1 cellular context compared by ENCODE assay signal in genomic region chr9:128370367-128370751, GRCh38.
TF ChIP-seq lines count a peak whose summit lies in the region.

No MANE protein-coding gene starts in this region.

TF ChIP-seq in GM23338, 12 proteins besides CTCF, POLR2A, EP300 and RAD21 (continued from another document):
- TF ChIP-seq REST (IDR thresholded peaks at IDR 0.05; ENCODE audit: unreplicated experiment) (no peak), ETS1 (IDR thresholded peaks at IDR 0.05) (no peak)
